Comparison of ENCODE assay signal across 8 cellular contexts in genomic region chr11:68312780-68313573, GRCh38. TPM values are rescaled to one million over a fixed set of nuclear protein-coding genes. Genes with fewer than 3 reads are reported as not detected.
DNase-seq lines count a peak whose midpoint lies in the region; ATAC-seq and TF ChIP-seq lines count a peak whose summit lies in the region.

No MANE protein-coding gene starts in this region.

- peak overlapping the region; percentile 76 for H3K9ac ChIP-seq in SK-N-MC (ENCODE audit: insufficient read length)

- POLR2A ChIA-PET in naive thymus-derived CD4-positive, alpha-beta T cell (lab: Charles Lee), result interaction anchor here (1.1 kb wide), 1 partner anchor 11 kb away, joined by 4 read pairs; no protein-coding TSS in a partner anchor

- DNase-seq in NCI-H82 (lab: John Stamatoyannopoulos, UW) (peak; percentile 8), NCI-H82 treated with DMSO at 0.1 percent for 48 hours (lab: John Stamatoyannopoulos, UW; ENCODE audit: unreplicated experiment) (no peak), SK-N-MC (ENCODE audit: low read depth, low spot score) (no peak), endothelial cell (ENCODE audit: low spot score) (no peak), NCI-H1694 treated with DMSO at 0.1 percent for 48 hours (lab: John Stamatoyannopoulos, UW) (no peak), SHP77 treated with DMSO at 0.1 percent for 48 hours (lab: John Stamatoyannopoulos, UW) (no peak), middle frontal gyrus (ENCODE audit: extremely low spot score, low spot score) (no peak)
- DNase-seq in naive thymus-derived CD4-positive, alpha-beta T cell, result peak in 3 of 9 donors; percentile 22 to 47 (median 36)

- intact Hi-C loops in naive thymus-derived CD4-positive, alpha-beta T cell (cut with micrococcal nuclease), result loop anchor here (2.0 to 5.0 kb wide), 4 partner anchors 16 to 68 kb away; partner anchors contain the start of gene C11orf24 (in 1 of the 2)

- TF ChIP-seq CTCF in endothelial cell (IDR thresholded peaks at IDR 0.05; ENCODE audit: unreplicated experiment), result no peak

- peak overlapping the region; percentile 55 for H3K27ac Mint-ChIP-seq in endothelial cell (ENCODE audit: unreplicated experiment)
- H3K27ac Mint-ChIP-seq in naive thymus-derived CD4-positive, alpha-beta T cell, result peak overlapping the region in 8 of 9 donors; percentile 10 to 87 (median 66)

- peaks cover 0 to 4% of the 10 kb centered on the region in 2 donors for H3K27me3 ChIP-seq in naive thymus-derived CD4-positive, alpha-beta T cell (ENCODE audit: control insufficient read depth in 2 of 2, insufficient read depth in 2 of 2, low read length in 2 of 2)

- H3K27ac ChIP-seq in SK-N-MC, result 0 out of 2 replicates have a peak overlapping the region, but pooled peaks have one; percentile 76
- H3K27ac ChIP-seq in naive thymus-derived CD4-positive, alpha-beta T cell (ENCODE audit: low read depth, low read length), result no peak overlapping the region

- CTCF ChIA-PET in naive thymus-derived CD4-positive, alpha-beta T cell (lab: Charles Lee), result no interaction called here

- H3K9me3 Mint-ChIP-seq in endothelial cell (ENCODE audit: unreplicated experiment), result no peaks in the 10 kb centered on the region
- H3K9me3 Mint-ChIP-seq in naive thymus-derived CD4-positive, alpha-beta T cell, result peaks cover 0 to 2% (median 0%) of the 10 kb centered on the region in 11 donors

- peaks cover 6% of the 10 kb centered on the region for H3K36me3 Mint-ChIP-seq in endothelial cell (ENCODE audit: low read depth, unreplicated experiment)
- no peaks in the 10 kb centered on the region for H3K36me3 Mint-ChIP-seq in naive thymus-derived CD4-positive, alpha-beta T cell

- no peaks in the 10 kb centered on the region for H3K9me3 ChIP-seq in SK-N-MC (ENCODE audit: low read depth, low read length)
- H3K9me3 ChIP-seq in naive thymus-derived CD4-positive, alpha-beta T cell (ENCODE audit: control insufficient read depth in 2 of 3, low read length in 3 of 3), result no peaks in the 10 kb centered on the region

- peak; percentile 57 for ATAC-seq in naive thymus-derived CD4-positive, alpha-beta T cell

- peaks cover 45% of the 10 kb centered on the region for H3K4me1 Mint-ChIP-seq in endothelial cell (ENCODE audit: unreplicated experiment)
- H3K4me1 Mint-ChIP-seq in naive thymus-derived CD4-positive, alpha-beta T cell, result peaks cover 14 to 47% (median 31%) of the 10 kb centered on the region in 7 donors

- no peaks in the 10 kb centered on the region for H3K36me3 ChIP-seq in SK-N-MC (ENCODE audit: insufficient read depth, low read length)
- no peaks in the 10 kb centered on the region for H3K36me3 ChIP-seq in naive thymus-derived CD4-positive, alpha-beta T cell (ENCODE audit: control insufficient read depth in 2 of 3, insufficient read depth in 3 of 3, low read length in 3 of 3)

- H3K27me3 Mint-ChIP-seq in endothelial cell (ENCODE audit: unreplicated experiment), result peaks cover 17% of the 10 kb centered on the region
- peaks cover 0 to 18% (median 0%) of the 10 kb centered on the region in 5 donors for H3K27me3 Mint-ChIP-seq in naive thymus-derived CD4-positive, alpha-beta T cell

- H3K4me1 ChIP-seq in naive thymus-derived CD4-positive, alpha-beta T cell (ENCODE audit: control insufficient read depth in 2 of 2, insufficient read depth in 2 of 2, low read length in 2 of 2), result peaks cover 8 to 22% of the 10 kb centered on the region in 2 donors

- H3K4me3 Mint-ChIP-seq in endothelial cell (ENCODE audit: unreplicated experiment), result peak overlapping the region; percentile 96
- H3K4me3 Mint-ChIP-seq in naive thymus-derived CD4-positive, alpha-beta T cell, result peak overlapping the region; percentile 86 to 92 (median 88)

- H3K4me3 ChIP-seq in SK-N-MC, result peak overlapping the region; percentile 98
- peak overlapping the region; percentile 50 for H3K4me3 ChIP-seq in naive thymus-derived CD4-positive, alpha-beta T cell (ENCODE audit: low read length)

RNA-seq across cellular contexts. Expression of gene LRP5, which starts 0.6 kb away (rescaled TPM):
- total RNA-seq in endothelial cell (ENCODE audit: unreplicated experiment), result 72.3 TPM
- 10 to 100 TPM in 1 of 5 experiments, 1 to 10 TPM in 4; 1.4 to 29.9 (median 2.3) TPM for total RNA-seq in naive thymus-derived CD4-positive, alpha-beta T cell
- polyA plus RNA-seq in naive thymus-derived CD4-positive, alpha-beta T cell, result under 1 TPM; 0.35 to 0.99 TPM

RNA-seq across cellular contexts. Expression of gene C11orf24, which starts 41.2 kb away (rescaled TPM):
- 9.4 TPM for total RNA-seq in endothelial cell (ENCODE audit: unreplicated experiment)
- total RNA-seq in naive thymus-derived CD4-positive, alpha-beta T cell, result 10 to 100 TPM in 4 of 5 experiments, 1 to 10 TPM in 1; 9.5 to 20.0 (median 15.4) TPM
- polyA plus RNA-seq in naive thymus-derived CD4-positive, alpha-beta T cell, result 10 to 100 TPM in 1 of 2 donors, 1 to 10 TPM in 1; 5.7 to 11.5 TPM
